8 cellular contexts compared by ENCODE assay signal in the genomic region with DNA sequence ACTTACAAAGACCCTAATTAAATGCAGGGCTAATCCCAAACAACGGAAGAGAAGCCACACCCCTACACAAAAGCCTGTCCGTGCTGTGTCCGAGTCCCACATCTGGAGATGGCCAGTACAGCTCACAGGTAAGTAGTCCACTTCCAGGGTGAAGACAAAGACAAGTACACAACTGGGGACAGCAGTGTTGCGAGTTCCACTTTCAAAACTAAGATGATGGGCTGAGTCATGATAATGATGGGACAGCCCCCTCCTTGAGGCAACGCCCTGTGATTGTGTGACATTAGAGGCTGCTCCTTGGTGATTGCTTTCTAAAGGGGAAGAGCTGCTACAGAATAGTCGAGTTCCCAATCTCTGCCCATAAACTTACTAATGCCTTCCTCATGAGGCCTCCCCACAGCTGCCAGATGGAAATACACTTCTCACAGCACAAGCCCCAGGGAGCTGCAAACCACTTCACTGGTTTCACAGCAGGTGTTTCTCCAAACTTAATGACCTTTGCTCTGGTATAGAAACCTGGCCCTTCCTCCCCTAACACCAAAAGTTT. TPM values are rescaled to one million over a fixed set of nuclear protein-coding genes. Genes with fewer than 3 reads are reported as not detected.
DNase-seq lines count a peak whose midpoint lies in the region; ATAC-seq and TF ChIP-seq lines count a peak whose summit lies in the region.

No MANE protein-coding gene starts in this region.

- H3K9me3 ChIP-seq in MM.1S (replicated peaks; ENCODE audit: insufficient read depth, low read length) (no peaks in the 10 kb centered on the region), gastroesophageal sphincter (no peaks in the 10 kb centered on the region), ascending aorta (no peaks in the 10 kb centered on the region)

- ATAC-seq in GM18517 (IDR thresholded peaks at IDR 0.05; ENCODE audit: unreplicated experiment) (peak; percentile 79), GM21723 (IDR thresholded peaks at IDR 0.05; ENCODE audit: unreplicated experiment) (peak; percentile 81), gastroesophageal sphincter (no peak), GM18519 (IDR thresholded peaks at IDR 0.05; ENCODE audit: low FRiP score, unreplicated experiment) (no peak)

- H3K4me2 ChIP-seq in MM.1S (ENCODE audit: low read depth, low read length) = peak overlapping the region; percentile 82

- intact Hi-C loops in ascending aorta (cut with DNase I) = no loop called here

- H3K27me3 ChIP-seq in MM.1S (replicated peaks; ENCODE audit: insufficient read depth, low read length) (no peaks in the 10 kb centered on the region), gastroesophageal sphincter (no peaks in the 10 kb centered on the region), ascending aorta (no peaks in the 10 kb centered on the region)

- 82% methylated on average over 5 of the region's 6 CpGs; no CpG with 5 or more reads in 1 of the 2 donors for WGBS in gastroesophageal sphincter (ENCODE audit: low coverage in 1 of 2), 2 donors

- H3K36me3 ChIP-seq in MM.1S (replicated peaks; ENCODE audit: insufficient read depth, low read length) (peaks cover 4% of the 10 kb centered on the region; the same call in 1 of the 2 replicates), gastroesophageal sphincter (peaks cover 0 to 99% of the 10 kb centered on the region in 2 donors), ascending aorta (peaks cover 33 to 65% of the 10 kb centered on the region in 2 donors)

- H3K27ac ChIP-seq in MM.1S (ENCODE audit: low read length) (peak overlapping the region; percentile 93), gastroesophageal sphincter (no peak overlapping the region), ascending aorta (no peak overlapping the region)

- peaks cover 27% of the 10 kb centered on the region for H3F3A ChIP-seq in MM.1S (ENCODE audit: insufficient read depth, low read length)

- H3K4me3 ChIP-seq in MM.1S (ENCODE audit: low read length) (peak overlapping the region; percentile 23), choroid plexus epithelial cell (ENCODE audit: low read depth, low read length) (no peak overlapping the region), gastroesophageal sphincter (no peak overlapping the region), ascending aorta (no peak overlapping the region)

- no peaks in the 10 kb centered on the region for H3K9me2 ChIP-seq in MM.1S (replicated peaks; ENCODE audit: insufficient read depth, low read length)

- no peak for TF ChIP-seq POLR2A in gastroesophageal sphincter (IDR thresholded peaks at IDR 0.05)

- DNase-seq in MM.1S (peak; percentile 80), choroid plexus epithelial cell (ENCODE audit: low read depth) (peak; percentile 53), amygdala (lab: John Stamatoyannopoulos, UW) (no peak), ascending aorta (ENCODE audit: low spot score in 2 of 2) (no peak)

- no peaks in the 10 kb centered on the region for H4K20me1 ChIP-seq in MM.1S (ENCODE audit: insufficient read depth, low read length)

- TF ChIP-seq EP300 in gastroesophageal sphincter (IDR thresholded peaks at IDR 0.05) = no peak

- peak overlapping the region; percentile 20; the same call in 1 of the 2 replicates for H2AFZ ChIP-seq in MM.1S (ENCODE audit: low read length)

- no peak for TF ChIP-seq CTCF in MM.1S (IDR thresholded peaks at IDR 0.05; ENCODE audit: low read length)
- no peak for TF ChIP-seq CTCF in choroid plexus epithelial cell (conservative IDR thresholded peaks at IDR 0.05; ENCODE audit: low read depth, low read length)
- no peak for TF ChIP-seq CTCF in gastroesophageal sphincter (IDR thresholded peaks at IDR 0.05)
- no peak for TF ChIP-seq CTCF in ascending aorta (IDR thresholded peaks at IDR 0.05)

- H3K9ac ChIP-seq in MM.1S (ENCODE audit: low read length) = peak overlapping the region; percentile 62

- H3K4me1 ChIP-seq in MM.1S (ENCODE audit: low read length) (peaks cover 31% of the 10 kb centered on the region), gastroesophageal sphincter (no peaks in the 10 kb centered on the region), ascending aorta (no peaks in the 10 kb centered on the region)

- H3K79me2 ChIP-seq in MM.1S (ENCODE audit: low read length) = peaks cover 4% of the 10 kb centered on the region

RNA-seq across cellular contexts. Expression of a gene that starts 27.6 kb away (rescaled TPM):
- total RNA-seq in gastroesophageal sphincter (1 to 10 TPM; 6.5 to 7.6 (median 7.2) TPM), ascending aorta (12.1 TPM)

RNA-seq across cellular contexts. Expression of a gene that starts 56.8 kb away (rescaled TPM):
- total RNA-seq in gastroesophageal sphincter = 10 to 100 TPM; 21.3 to 31.6 (median 21.5) TPM
- 1.4 TPM for total RNA-seq in ascending aorta

RNA-seq across cellular contexts. Expression of a gene that starts 58.3 kb away (rescaled TPM):
- total RNA-seq in gastroesophageal sphincter (10 to 100 TPM in 1 of 4 donors, 1 to 10 TPM in 3; 5.5 to 10.1 (median 7.6) TPM), ascending aorta (36.3 TPM)

Comparison
In these comparisons a context has a peak if more than half of its experiments do, and no peak if none do; other contexts are left out.
1. ATAC-seq: peak in GM18517 (single experiment) and GM21723 (single experiment); none in gastroesophageal sphincter (single experiment) and GM18519 (single experiment).
2. DNase-seq: peak in MM.1S (single experiment) and choroid plexus epithelial cell (single experiment); none in amygdala (0 of 56) and ascending aorta (0 of 2).